Comparison of ENCODE assay signal across 2 cellular contexts in the genomic region with DNA sequence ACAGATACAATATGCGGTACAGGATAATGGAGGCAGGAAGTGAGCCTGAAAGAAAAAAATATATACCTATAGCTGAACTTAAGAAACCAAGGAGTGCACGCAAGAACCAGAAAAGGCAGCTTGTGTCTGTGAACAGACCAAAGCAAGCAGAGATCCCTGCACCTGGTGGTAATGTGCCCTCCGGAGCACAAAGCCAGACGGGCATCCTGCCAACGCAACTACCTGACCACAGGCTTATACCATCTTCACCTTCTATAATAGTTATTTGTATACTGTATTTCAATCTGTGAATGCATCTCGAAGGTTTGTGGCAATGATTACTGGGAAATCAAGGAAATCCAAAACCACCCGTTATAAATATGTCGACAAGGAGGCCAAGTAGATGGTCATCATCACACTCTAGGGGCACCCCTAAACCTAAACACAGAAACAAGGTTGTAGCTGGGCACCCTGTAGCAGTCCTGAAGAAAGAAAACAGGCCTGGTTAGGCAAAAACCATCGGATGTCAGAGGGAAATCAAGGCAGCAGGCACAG.
TF ChIP-seq lines count a peak whose summit lies in the region.

No MANE protein-coding gene starts in this region.

TF ChIP-seq in GM23338, 12 proteins besides CTCF, POLR2A, EP300 and RAD21 (continued from another document):
- TF ChIP-seq, protein P1, sequence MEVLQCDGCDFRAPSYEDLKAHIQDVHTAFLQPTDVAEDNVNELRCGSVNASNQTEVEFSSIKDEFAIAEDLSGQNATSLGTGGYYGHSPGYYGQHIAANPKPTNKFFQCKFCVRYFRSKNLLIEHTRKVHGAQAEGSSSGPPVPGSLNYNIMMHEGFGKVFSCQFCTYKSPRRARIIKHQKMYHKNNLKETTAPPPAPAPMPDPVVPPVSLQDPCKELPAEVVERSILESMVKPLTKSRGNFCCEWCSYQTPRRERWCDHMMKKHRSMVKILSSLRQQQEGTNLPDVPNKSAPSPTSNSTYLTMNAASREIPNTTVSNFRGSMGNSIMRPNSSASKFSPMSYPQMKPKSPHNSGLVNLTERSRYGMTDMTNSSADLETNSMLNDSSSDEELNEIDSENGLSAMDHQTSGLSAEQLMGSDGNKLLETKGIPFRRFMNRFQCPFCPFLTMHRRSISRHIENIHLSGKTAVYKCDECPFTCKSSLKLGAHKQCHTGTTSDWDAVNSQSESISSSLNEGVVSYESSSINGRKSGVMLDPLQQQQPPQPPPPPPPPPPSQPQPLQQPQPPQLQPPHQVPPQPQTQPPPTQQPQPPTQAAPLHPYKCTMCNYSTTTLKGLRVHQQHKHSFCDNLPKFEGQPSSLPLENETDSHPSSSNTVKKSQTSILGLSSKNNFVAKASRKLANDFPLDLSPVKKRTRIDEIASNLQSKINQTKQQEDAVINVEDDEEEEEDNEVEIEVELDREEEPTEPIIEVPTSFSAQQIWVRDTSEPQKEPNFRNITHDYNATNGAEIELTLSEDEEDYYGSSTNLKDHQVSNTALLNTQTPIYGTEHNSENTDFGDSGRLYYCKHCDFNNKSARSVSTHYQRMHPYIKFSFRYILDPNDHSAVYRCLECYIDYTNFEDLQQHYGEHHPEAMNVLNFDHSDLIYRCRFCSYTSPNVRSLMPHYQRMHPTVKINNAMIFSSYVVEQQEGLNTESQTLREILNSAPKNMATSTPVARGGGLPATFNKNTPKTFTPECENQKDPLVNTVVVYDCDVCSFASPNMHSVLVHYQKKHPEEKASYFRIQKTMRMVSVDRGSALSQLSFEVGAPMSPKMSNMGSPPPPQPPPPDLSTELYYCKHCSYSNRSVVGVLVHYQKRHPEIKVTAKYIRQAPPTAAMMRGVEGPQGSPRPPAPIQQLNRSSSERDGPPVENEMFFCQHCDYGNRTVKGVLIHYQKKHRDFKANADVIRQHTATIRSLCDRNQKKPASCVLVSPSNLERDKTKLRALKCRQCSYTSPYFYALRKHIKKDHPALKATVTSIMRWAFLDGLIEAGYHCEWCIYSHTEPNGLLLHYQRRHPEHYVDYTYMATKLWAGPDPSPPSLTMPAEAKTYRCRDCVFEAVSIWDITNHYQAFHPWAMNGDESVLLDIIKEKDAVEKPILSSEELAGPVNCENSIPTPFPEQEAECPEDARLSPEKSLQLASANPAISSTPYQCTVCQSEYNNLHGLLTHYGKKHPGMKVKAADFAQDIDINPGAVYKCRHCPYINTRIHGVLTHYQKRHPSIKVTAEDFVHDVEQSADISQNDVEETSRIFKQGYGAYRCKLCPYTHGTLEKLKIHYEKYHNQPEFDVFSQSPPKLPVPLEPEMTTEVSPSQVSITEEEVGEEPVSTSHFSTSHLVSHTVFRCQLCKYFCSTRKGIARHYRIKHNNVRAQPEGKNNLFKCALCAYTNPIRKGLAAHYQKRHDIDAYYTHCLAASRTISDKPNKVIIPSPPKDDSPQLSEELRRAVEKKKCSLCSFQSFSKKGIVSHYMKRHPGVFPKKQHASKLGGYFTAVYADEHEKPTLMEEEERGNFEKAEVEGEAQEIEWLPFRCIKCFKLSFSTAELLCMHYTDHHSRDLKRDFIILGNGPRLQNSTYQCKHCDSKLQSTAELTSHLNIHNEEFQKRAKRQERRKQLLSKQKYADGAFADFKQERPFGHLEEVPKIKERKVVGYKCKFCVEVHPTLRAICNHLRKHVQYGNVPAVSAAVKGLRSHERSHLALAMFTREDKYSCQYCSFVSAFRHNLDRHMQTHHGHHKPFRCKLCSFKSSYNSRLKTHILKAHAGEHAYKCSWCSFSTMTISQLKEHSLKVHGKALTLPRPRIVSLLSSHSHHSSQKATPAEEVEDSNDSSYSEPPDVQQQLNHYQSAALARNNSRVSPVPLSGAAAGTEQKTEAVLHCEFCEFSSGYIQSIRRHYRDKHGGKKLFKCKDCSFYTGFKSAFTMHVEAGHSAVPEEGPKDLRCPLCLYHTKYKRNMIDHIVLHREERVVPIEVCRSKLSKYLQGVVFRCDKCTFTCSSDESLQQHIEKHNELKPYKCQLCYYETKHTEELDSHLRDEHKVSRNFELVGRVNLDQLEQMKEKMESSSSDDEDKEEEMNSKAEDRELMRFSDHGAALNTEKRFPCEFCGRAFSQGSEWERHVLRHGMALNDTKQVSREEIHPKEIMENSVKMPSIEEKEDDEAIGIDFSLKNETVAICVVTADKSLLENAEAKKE (CRISPR knock-in tag; IDR thresholded peaks at IDR 0.05): no peak
- TF ChIP-seq NANOG (IDR thresholded peaks at IDR 0.05; ENCODE audit: borderline replicate concordance) (no peak), JUNB (IDR thresholded peaks at IDR 0.05; ENCODE audit: unreplicated experiment) (no peak), ZNF331 (CRISPR knock-in tag; IDR thresholded peaks at IDR 0.05; ENCODE audit: low read depth) (no peak)

TF ChIP-seq in HepG2, 621 proteins besides CTCF, POLR2A, EP300 and RAD21 (continued from another document and continues in another):
- TF ChIP-seq, protein P2, sequence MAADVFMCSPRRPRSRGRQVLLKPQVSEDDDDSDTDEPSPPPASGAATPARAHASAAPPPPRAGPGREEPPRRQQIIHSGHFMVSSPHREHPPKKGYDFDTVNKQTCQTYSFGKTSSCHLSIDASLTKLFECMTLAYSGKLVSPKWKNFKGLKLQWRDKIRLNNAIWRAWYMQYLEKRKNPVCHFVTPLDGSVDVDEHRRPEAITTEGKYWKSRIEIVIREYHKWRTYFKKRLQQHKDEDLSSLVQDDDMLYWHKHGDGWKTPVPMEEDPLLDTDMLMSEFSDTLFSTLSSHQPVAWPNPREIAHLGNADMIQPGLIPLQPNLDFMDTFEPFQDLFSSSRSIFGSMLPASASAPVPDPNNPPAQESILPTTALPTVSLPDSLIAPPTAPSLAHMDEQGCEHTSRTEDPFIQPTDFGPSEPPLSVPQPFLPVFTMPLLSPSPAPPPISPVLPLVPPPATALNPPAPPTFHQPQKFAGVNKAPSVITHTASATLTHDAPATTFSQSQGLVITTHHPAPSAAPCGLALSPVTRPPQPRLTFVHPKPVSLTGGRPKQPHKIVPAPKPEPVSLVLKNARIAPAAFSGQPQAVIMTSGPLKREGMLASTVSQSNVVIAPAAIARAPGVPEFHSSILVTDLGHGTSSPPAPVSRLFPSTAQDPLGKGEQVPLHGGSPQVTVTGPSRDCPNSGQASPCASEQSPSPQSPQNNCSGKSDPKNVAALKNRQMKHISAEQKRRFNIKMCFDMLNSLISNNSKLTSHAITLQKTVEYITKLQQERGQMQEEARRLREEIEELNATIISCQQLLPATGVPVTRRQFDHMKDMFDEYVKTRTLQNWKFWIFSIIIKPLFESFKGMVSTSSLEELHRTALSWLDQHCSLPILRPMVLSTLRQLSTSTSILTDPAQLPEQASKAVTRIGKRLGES (CRISPR knock-in tag; IDR thresholded peaks at IDR 0.05; ENCODE audit: borderline replicate concordance): 0 out of 2 replicates have a peak, but pooled peaks have one; percentile 79
- TF ChIP-seq, protein P3, sequence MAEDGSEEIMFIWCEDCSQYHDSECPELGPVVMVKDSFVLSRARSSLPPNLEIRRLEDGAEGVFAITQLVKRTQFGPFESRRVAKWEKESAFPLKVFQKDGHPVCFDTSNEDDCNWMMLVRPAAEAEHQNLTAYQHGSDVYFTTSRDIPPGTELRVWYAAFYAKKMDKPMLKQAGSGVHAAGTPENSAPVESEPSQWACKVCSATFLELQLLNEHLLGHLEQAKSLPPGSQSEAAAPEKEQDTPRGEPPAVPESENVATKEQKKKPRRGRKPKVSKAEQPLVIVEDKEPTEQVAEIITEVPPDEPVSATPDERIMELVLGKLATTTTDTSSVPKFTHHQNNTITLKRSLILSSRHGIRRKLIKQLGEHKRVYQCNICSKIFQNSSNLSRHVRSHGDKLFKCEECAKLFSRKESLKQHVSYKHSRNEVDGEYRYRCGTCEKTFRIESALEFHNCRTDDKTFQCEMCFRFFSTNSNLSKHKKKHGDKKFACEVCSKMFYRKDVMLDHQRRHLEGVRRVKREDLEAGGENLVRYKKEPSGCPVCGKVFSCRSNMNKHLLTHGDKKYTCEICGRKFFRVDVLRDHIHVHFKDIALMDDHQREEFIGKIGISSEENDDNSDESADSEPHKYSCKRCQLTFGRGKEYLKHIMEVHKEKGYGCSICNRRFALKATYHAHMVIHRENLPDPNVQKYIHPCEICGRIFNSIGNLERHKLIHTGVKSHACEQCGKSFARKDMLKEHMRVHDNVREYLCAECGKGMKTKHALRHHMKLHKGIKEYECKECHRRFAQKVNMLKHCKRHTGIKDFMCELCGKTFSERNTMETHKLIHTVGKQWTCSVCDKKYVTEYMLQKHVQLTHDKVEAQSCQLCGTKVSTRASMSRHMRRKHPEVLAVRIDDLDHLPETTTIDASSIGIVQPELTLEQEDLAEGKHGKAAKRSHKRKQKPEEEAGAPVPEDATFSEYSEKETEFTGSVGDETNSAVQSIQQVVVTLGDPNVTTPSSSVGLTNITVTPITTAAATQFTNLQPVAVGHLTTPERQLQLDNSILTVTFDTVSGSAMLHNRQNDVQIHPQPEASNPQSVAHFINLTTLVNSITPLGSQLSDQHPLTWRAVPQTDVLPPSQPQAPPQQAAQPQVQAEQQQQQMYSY (CRISPR knock-in tag; IDR thresholded peaks at IDR 0.05): no peak
- TF ChIP-seq ZNF557 (CRISPR knock-in tag; IDR thresholded peaks at IDR 0.05): 0 out of 2 replicates have a peak, but pooled peaks have one; percentile 49
- no peak for TF ChIP-seq SOX13 (IDR thresholded peaks at IDR 0.05)
- 0 out of 4 replicates have a peak, but pooled peaks of 1 of the 2 experiments have one; percentile 1 for TF ChIP-seq SOX13 (CRISPR knock-in tag; conservative IDR thresholded peaks at IDR 0.05 in 1 of 2, IDR thresholded peaks at IDR 0.05 in 1 of 2)
- TF ChIP-seq, protein P4, sequence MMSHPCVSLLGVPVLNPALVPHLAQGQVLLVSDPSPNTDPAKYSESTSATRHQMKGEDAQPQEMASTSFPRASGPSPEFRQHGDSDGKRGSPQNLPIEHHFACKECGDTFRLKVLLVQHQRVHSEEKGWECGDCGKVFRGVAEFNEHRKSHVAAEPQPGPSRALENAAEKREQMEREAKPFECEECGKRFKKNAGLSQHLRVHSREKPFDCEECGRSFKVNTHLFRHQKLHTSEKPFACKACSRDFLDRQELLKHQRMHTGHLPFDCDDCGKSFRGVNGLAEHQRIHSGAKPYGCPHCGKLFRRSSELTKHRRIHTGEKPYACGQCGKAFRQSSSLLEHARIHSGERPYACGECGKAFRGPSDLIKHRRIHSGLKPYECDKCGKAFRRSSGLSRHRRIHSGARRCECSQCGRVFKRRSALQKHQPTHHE (CRISPR knock-in tag; IDR thresholded peaks at IDR 0.05; ENCODE audit: borderline replicate concordance): 0 out of 2 replicates have a peak, but pooled peaks have one; percentile 66
- TF ChIP-seq, protein P5, sequence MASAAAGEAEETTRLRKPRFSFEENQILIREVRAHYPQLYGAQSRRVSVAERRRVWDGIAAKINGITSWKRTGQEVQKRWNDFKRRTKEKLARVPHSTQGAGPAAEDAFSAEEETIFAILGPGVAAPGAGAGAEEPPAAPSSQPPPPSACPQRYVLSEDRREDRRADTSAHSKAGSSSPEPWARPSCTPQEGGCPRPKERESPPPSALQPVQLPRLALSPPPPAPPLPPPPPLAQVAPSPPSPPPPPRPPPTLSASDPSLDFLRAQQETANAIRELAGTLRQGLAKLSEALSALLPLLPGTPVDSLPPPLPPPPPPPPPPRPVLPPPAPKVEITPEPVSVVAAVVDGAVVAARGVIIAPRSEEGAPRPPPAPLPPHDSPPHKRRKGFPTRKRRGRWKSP (CRISPR knock-in tag; IDR thresholded peaks at IDR 0.05): peak; percentile 60
- TF ChIP-seq, protein P6, sequence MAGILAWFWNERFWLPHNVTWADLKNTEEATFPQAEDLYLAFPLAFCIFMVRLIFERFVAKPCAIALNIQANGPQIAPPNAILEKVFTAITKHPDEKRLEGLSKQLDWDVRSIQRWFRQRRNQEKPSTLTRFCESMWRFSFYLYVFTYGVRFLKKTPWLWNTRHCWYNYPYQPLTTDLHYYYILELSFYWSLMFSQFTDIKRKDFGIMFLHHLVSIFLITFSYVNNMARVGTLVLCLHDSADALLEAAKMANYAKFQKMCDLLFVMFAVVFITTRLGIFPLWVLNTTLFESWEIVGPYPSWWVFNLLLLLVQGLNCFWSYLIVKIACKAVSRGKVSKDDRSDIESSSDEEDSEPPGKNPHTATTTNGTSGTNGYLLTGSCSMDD (CRISPR knock-in tag; IDR thresholded peaks at IDR 0.05): 0 out of 2 replicates have a peak, but pooled peaks have one; percentile 26
- TF ChIP-seq, protein P7, sequence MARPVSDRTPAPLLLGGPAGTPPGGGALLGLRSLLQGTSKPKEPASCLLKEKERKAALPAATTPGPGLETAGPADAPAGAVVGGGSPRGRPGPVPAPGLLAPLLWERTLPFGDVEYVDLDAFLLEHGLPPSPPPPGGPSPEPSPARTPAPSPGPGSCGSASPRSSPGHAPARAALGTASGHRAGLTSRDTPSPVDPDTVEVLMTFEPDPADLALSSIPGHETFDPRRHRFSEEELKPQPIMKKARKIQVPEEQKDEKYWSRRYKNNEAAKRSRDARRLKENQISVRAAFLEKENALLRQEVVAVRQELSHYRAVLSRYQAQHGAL (CRISPR knock-in tag; IDR thresholded peaks at IDR 0.05; ENCODE audit: not compliant biosample characterization): peak; percentile 28
- no peak for TF ChIP-seq YEATS4 (CRISPR knock-in tag; IDR thresholded peaks at IDR 0.05; ENCODE audit: borderline replicate concordance)
- 0 out of 2 replicates have a peak, but pooled peaks have one; percentile 32 for TF ChIP-seq ZNF737 (CRISPR knock-in tag; IDR thresholded peaks at IDR 0.05; ENCODE audit: borderline replicate concordance)
- no peak for TF ChIP-seq CBX5 (CRISPR knock-in tag; IDR thresholded peaks at IDR 0.05; ENCODE audit: borderline replicate concordance)
- TF ChIP-seq KDM5A (IDR thresholded peaks at IDR 0.05; ENCODE audit: borderline replicate concordance, low read length): no peak
- no peak for TF ChIP-seq ZMYM4 (CRISPR knock-in tag; IDR thresholded peaks at IDR 0.05)
- TF ChIP-seq, protein P8, sequence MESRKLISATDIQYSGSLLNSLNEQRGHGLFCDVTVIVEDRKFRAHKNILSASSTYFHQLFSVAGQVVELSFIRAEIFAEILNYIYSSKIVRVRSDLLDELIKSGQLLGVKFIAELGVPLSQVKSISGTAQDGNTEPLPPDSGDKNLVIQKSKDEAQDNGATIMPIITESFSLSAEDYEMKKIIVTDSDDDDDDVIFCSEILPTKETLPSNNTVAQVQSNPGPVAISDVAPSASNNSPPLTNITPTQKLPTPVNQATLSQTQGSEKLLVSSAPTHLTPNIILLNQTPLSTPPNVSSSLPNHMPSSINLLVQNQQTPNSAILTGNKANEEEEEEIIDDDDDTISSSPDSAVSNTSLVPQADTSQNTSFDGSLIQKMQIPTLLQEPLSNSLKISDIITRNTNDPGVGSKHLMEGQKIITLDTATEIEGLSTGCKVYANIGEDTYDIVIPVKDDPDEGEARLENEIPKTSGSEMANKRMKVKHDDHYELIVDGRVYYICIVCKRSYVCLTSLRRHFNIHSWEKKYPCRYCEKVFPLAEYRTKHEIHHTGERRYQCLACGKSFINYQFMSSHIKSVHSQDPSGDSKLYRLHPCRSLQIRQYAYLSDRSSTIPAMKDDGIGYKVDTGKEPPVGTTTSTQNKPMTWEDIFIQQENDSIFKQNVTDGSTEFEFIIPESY (CRISPR knock-in tag; IDR thresholded peaks at IDR 0.05): no peak
